Comparison of ENCODE assay signal across 8 cellular contexts in genomic region chr17:80453126-80453979, GRCh38.
A peak's percentile ranks its signal among the peaks of the same experiment; 100 is the strongest.
DNase-seq lines count a peak whose midpoint lies in the region; TF ChIP-seq lines count a peak whose summit lies in the region.

No MANE protein-coding gene starts in this region.

- TF ChIP-seq CTCF in GM06990 (IDR thresholded peaks at IDR 0.05; ENCODE audit: insufficient read depth, low read length, poor library complexity, severe bottlenecking): no peak

- H3K4me3 ChIP-seq in GM06990 (replicated peaks; ENCODE audit: low read depth, low read length): peak overlapping the region; percentile 86
- H3K4me3 ChIP-seq in duodenal mucosa (ENCODE audit: low read depth in 1 of 2, low read length in 2 of 2): peak overlapping the region in 1 of 2 donors; percentile 73
- H3K4me3 ChIP-seq in neuron (ENCODE audit: low read length): peak overlapping the region; percentile 83

- H3K9ac ChIP-seq in duodenal mucosa (ENCODE audit: low read depth in 1 of 2, low read length in 2 of 2): peak overlapping the region; percentile 80 to 88

- no peak overlapping the region for H3K27ac ChIP-seq in duodenal mucosa (ENCODE audit: low read depth, low read length)

- DNase-seq in GM06990 (ENCODE audit: extremely low read depth, insufficient read length) (no peak), NCI-H2171 treated with DMSO at 0.1 percent for 48 hours (lab: John Stamatoyannopoulos, UW) (peak; percentile 91), UCSD-AML1 (lab: John Stamatoyannopoulos, UW; ENCODE audit: unreplicated experiment) (no peak), NCI-H226 (no peak), iPS-NIHi7 (ENCODE audit: extremely low spot score) (no peak), NOMO-1 treated with dmso at 0.1 percent for 144 hours (lab: John Stamatoyannopoulos, UW; ENCODE audit: unreplicated experiment) (no peak)

- H3K9me3 ChIP-seq in duodenal mucosa (ENCODE audit: control insufficient read depth in 1 of 2, low read length in 2 of 2): no peaks in the 10 kb centered on the region
- H3K9me3 ChIP-seq in neuron (ENCODE audit: low read length): no peaks in the 10 kb centered on the region

- H3K4me1 ChIP-seq in duodenal mucosa (ENCODE audit: control insufficient read depth in 1 of 2, insufficient read depth in 2 of 2, low read length in 2 of 2) (peaks cover 9 to 18% of the 10 kb centered on the region in 2 donors), neuron (ENCODE audit: insufficient read depth, low read length) (peaks cover 18% of the 10 kb centered on the region)

- H2AFZ ChIP-seq in neuron (ENCODE audit: low read depth, low read length): no peak overlapping the region

- peaks cover 1% of the 10 kb centered on the region; the same call in 1 of the 2 replicates for H3K27me3 ChIP-seq in GM06990 (replicated peaks; ENCODE audit: control insufficient read depth, insufficient read depth, low read length)
- H3K27me3 ChIP-seq in duodenal mucosa (ENCODE audit: control insufficient read depth in 1 of 2, insufficient read depth in 2 of 2, low read length in 2 of 2): no peaks in the 10 kb centered on the region
- H3K27me3 ChIP-seq in neuron (ENCODE audit: insufficient read depth, low read length): peaks cover 15% of the 10 kb centered on the region

- H3K36me3 ChIP-seq in GM06990 (ENCODE audit: control insufficient read depth, insufficient read depth, low read length): no peaks in the 10 kb centered on the region
- H3K36me3 ChIP-seq in duodenal mucosa (ENCODE audit: control insufficient read depth in 1 of 2, insufficient read depth in 2 of 2, low read length in 2 of 2): no peaks in the 10 kb centered on the region
- H3K36me3 ChIP-seq in neuron (ENCODE audit: insufficient read depth, low read length): no peaks in the 10 kb centered on the region
